10 cellular contexts compared by ENCODE assay signal in genomic region chr9:37026085-37026935, GRCh38. TPM values are rescaled to one million over a fixed set of nuclear protein-coding genes. Genes with fewer than 3 reads are reported as not detected.
DNase-seq lines count a peak whose midpoint lies in the region; ATAC-seq and TF ChIP-seq lines count a peak whose summit lies in the region.
"Had no signal": no experiment of that assay in that cellular context is flagged by ENCODE, and none has a peak within 500 bp of the region (broad histone marks: within the 10 kb centered on the region; RNA-seq: fewer than 3 reads in every experiment).

No MANE protein-coding gene starts in this region.

- no peaks in the 10 kb centered on the region for H3K36me3 ChIP-seq in left ventricle myocardium inferior
- no peaks in the 10 kb centered on the region for H3K36me3 ChIP-seq in iPS-15b (ENCODE audit: control insufficient read depth, insufficient read depth, low read length)
- no peaks in the 10 kb centered on the region for H3K36me3 ChIP-seq in upper lobe of right lung

- TF ChIP-seq CTCF in left ventricle myocardium inferior (IDR thresholded peaks at IDR 0.05; ENCODE audit: borderline replicate concordance): no peak
- no peak for TF ChIP-seq CTCF in upper lobe of right lung (IDR thresholded peaks at IDR 0.05)

- H3K27me3 ChIP-seq in left ventricle myocardium inferior (ENCODE audit: low read depth) (peaks cover 100% of the 10 kb centered on the region), iPS-15b (ENCODE audit: control insufficient read depth, insufficient read depth, low read length) (peaks cover 96% of the 10 kb centered on the region), upper lobe of right lung (peaks cover 96% of the 10 kb centered on the region)

- H3K4me3 ChIP-seq in left ventricle myocardium inferior: peak overlapping the region; percentile 57
- peak overlapping the region; percentile 62 for H3K4me3 ChIP-seq in iPS-15b (ENCODE audit: low read depth, low read length)
- peak overlapping the region; percentile 36 for H3K4me3 ChIP-seq in upper lobe of right lung

- no peaks in the 10 kb centered on the region for H3K9me3 ChIP-seq in left ventricle myocardium inferior (replicated peaks)
- no peaks in the 10 kb centered on the region for H3K9me3 ChIP-seq in iPS-15b (ENCODE audit: control insufficient read depth, insufficient read depth, low read length)
- H3K9me3 ChIP-seq in upper lobe of right lung: no peaks in the 10 kb centered on the region

- no peak overlapping the region for H3K27ac ChIP-seq in left ventricle myocardium inferior (replicated peaks)
- no peak overlapping the region for H3K27ac ChIP-seq in upper lobe of right lung

- peak overlapping the region; percentile 24 for H3K9ac ChIP-seq in iPS-15b (ENCODE audit: low read depth, low read length)

- intact Hi-C loops in left ventricle myocardium inferior (cut with micrococcal nuclease) (no loop called here), left cardiac atrium (cut with DNase I) (no loop called here), upper lobe of right lung (cut with DNase I) (no loop called here)

- ATAC-seq in left cardiac atrium: no peak
- ATAC-seq in upper lobe of right lung: no peak
- no peak for ATAC-seq in GM19452 (IDR thresholded peaks at IDR 0.05; ENCODE audit: unreplicated experiment)

- no peak for DNase-seq in left ventricle myocardium inferior
- DNase-seq in left cardiac atrium: no peak
- peak; percentile 33 for DNase-seq in SK-N-DZ (ENCODE audit: low spot score)
- DNase-seq in upper lobe of right lung: no peak
- DNase-seq in effector CD8-positive, alpha-beta T cell (lab: John Stamatoyannopoulos, UW): no peak
- no peak for DNase-seq in NCI-H774 (lab: John Stamatoyannopoulos, UW)
- DNase-seq: central memory CD4-positive, alpha-beta T cell; NCI-H446 treated with DMSO at 0.1 percent for 48 hours had no signal

- H3K4me1 ChIP-seq in left ventricle myocardium inferior: peaks cover 58% of the 10 kb centered on the region
- peaks cover 16% of the 10 kb centered on the region for H3K4me1 ChIP-seq in iPS-15b (ENCODE audit: control insufficient read depth, insufficient read depth, low read length)
- H3K4me1 ChIP-seq in upper lobe of right lung: peaks cover 35% of the 10 kb centered on the region

RNA-seq across cellular contexts. Expression of gene PAX5, which starts 7.8 kb away (rescaled TPM):
- not detected for total RNA-seq in left ventricle myocardium inferior
- under 1 TPM; 0.09 to 0.10 TPM for total RNA-seq in left cardiac atrium
- 5.1 TPM in 2 replicates for polyA plus RNA-seq in SK-N-DZ (2014; cell fraction: cytosol; rRNA removed)
- polyA plus RNA-seq in SK-N-DZ (2014; cell fraction: nucleus; rRNA removed): 3.2 and 4.9 TPM in 2 replicates
- 0.23 TPM for total RNA-seq in upper lobe of right lung
